In genomic region chr7:135083005-135083404, GRCh38 we compare ENCODE assay signal across 29 cellular contexts.
"Had no signal": no experiment of that assay in that cellular context is flagged by ENCODE, and none has a peak within 500 bp of the region (broad histone marks: within the 10 kb centered on the region; RNA-seq: fewer than 3 reads in every experiment).

No MANE protein-coding gene starts in this region.

- ATAC-seq: effector memory CD8-positive, alpha-beta T cell; esophagus mucosa; foreskin keratinocyte; gastrocnemius medialis; gastroesophageal sphincter; heart left ventricle; heart right ventricle had no signal

- H3K36me3 ChIP-seq: colonic mucosa, esophagus muscularis mucosa, esophagus squamous epithelium, gastrocnemius medialis, gastroesophageal sphincter, heart left ventricle, heart right ventricle had no signal

- H3K27ac Mint-ChIP-seq: dendritic cell treated with granulocyte-macrophage colony-stimulating factor and Interleukin-4, amounts not matched to agents 40 ng/mL and 50 ng/mL, for 4 days; effector memory CD8-positive, alpha-beta T cell; endodermal cell had no signal

- H3K4me3 ChIP-seq: colonic mucosa, coronary artery, dorsolateral prefrontal cortex, esophagus muscularis mucosa, esophagus squamous epithelium, gastrocnemius medialis, gastroesophageal sphincter, heart left ventricle, heart right ventricle had no signal

- DNase-seq: colonic mucosa; cortex of kidney; dermis blood vessel endothelial cell; dorsolateral prefrontal cortex; effector CD4-positive, alpha-beta T cell; effector CD8-positive, alpha-beta T cell; effector memory CD4-positive, alpha-beta T cell; effector memory CD8-positive, alpha-beta T cell; endodermal cell; erythroblast; esophagus squamous epithelium; foreskin fibroblast; foreskin keratinocyte; foreskin melanocyte; gastrocnemius medialis; glutamatergic neuron; head of caudate nucleus; heart left ventricle; heart right ventricle had no signal

- H3K4me1 ChIP-seq: colonic mucosa, esophagus muscularis mucosa, esophagus squamous epithelium, foreskin keratinocyte, gastrocnemius medialis, gastroesophageal sphincter, heart left ventricle, heart right ventricle had no signal

- H3K27me3 Mint-ChIP-seq: dendritic cell treated with granulocyte-macrophage colony-stimulating factor and Interleukin-4, amounts not matched to agents 40 ng/mL and 50 ng/mL, for 4 days; effector memory CD8-positive, alpha-beta T cell had no signal

- H3K4me3 Mint-ChIP-seq: dendritic cell treated with granulocyte-macrophage colony-stimulating factor and Interleukin-4, amounts not matched to agents 40 ng/mL and 50 ng/mL, for 4 days; effector memory CD8-positive, alpha-beta T cell; endodermal cell had no signal

- H3K27me3 ChIP-seq: colonic mucosa, dorsolateral prefrontal cortex, esophagus muscularis mucosa, esophagus squamous epithelium, gastrocnemius medialis, gastroesophageal sphincter, heart left ventricle, heart right ventricle had no signal

- FAIRE-seq: colon, endometrium, endothelial cell of umbilical vein, frontal cortex had no signal

- H3K4me1 Mint-ChIP-seq: endodermal cell had no signal

- H3K27ac ChIP-seq: colonic mucosa, coronary artery, dorsolateral prefrontal cortex, epithelial cell of prostate, esophagus muscularis mucosa, esophagus squamous epithelium, foreskin keratinocyte, gastrocnemius medialis, gastroesophageal sphincter, heart left ventricle, heart right ventricle had no signal

- H3K9me3 ChIP-seq: colonic mucosa, esophagus muscularis mucosa, gastrocnemius medialis, gastroesophageal sphincter had no signal
